8 cellular contexts compared by ENCODE assay signal in the genomic region with DNA sequence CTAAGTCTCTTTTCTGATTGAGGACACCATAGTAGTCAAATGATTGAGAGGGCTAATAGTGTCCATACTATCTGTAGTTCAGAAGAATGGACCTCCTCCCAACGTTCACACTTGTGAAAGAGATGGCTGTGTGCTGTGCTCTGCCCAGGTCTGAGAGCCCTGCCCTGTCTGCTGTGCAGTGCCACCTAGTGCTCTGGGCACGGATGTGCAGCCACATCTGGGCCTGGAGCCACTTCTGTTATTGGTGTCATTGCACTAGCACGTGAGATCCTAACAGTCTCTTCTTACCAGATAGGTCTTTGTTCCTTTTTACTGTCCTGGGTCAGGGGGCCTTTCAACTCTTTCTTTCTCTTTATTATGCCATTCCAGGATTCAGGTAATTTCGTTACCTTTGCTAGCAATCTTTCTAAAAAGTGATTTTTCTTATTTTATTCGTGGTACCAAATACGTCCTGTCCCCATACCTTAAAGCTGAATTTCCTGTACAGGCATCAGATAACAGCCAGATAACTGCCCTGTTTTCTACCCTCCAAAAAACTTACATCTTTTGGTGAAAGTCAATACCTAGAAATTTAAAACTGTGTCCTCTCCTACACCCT. TPM values are rescaled to one million over a fixed set of nuclear protein-coding genes. Genes with fewer than 3 reads are reported as not detected.
DNase-seq lines count a peak whose midpoint lies in the region; ATAC-seq, FAIRE-seq and TF ChIP-seq lines count a peak whose summit lies in the region.

No MANE protein-coding gene starts in this region.

- CTCF ChIA-PET in GM12878 (lab: Yijun Ruan, JAX): interaction anchor here (1.0 to 5.9 kb wide), 10 partner anchors 10 to 237 kb away, joined by 3 to 84 read pairs (median 8); a partner anchor contains a TSS

- H3K27me3 ChIP-seq in GM12878 (replicated peaks in 1 of 2; ENCODE audit: control insufficient read depth in 2 of 2, insufficient read depth in 2 of 2, low read length in 1 of 2): no peaks in the 10 kb centered on the region

- H4K20me1 ChIP-seq in GM12878 (ENCODE audit: control insufficient read depth, insufficient read depth): no peaks in the 10 kb centered on the region

- H3K27ac Mint-ChIP-seq in immature natural killer cell: peak overlapping the region in 5 of 6 donors; percentile 62 to 70 (median 65)

- H3K9me3 ChIP-seq in GM12878 (replicated peaks; ENCODE audit: control insufficient read depth, insufficient read depth, low read length): no peaks in the 10 kb centered on the region

- peak; percentile 82 for TF ChIP-seq RAD21 in GM12878 (IDR thresholded peaks at IDR 0.05; ENCODE audit: insufficient read depth, low read depth, low read length)

- TF ChIP-seq CTCF in GM12865 (IDR thresholded peaks at IDR 0.05; ENCODE audit: insufficient read depth, low read depth, low read length, missing control alignments) (peak; percentile 98), GM12878 (IDR thresholded peaks at IDR 0.05 in 2 of 3, conservative IDR thresholded peaks at IDR 0.05 in 1 of 3; ENCODE audit: control insufficient read depth in 2 of 3, extremely low read depth in 1 of 3, insufficient read depth in 1 of 3, low read depth in 3 of 3, low read length in 3 of 3) (peak; percentile 97 to 99 (median 99); a peak in 5 of 6 replicates)

- 51% methylated on average over 6 of the region's 6 CpGs for WGBS in GM12878 (ENCODE audit: insufficient coverage, insufficient replicate concordance, low lambda C conversion rate, missing lambda C conversion rate)

- SMC1A ChIA-PET in GM12878 (lab: Charles Lee; ENCODE audit: uncharacterized antibody, unreplicated experiment): interaction anchor here (0.7 to 4.7 kb wide), 6 partner anchors 19 to 229 kb away, joined by 3 to 55 read pairs (median 6); a partner anchor contains a TSS

- H3K4me1 ChIP-seq in GM12878 (ENCODE audit: control insufficient read depth, insufficient read depth, low read length): no peaks in the 10 kb centered on the region; the same call in 1 of the 2 replicates

- H3K4me2 ChIP-seq in GM12878 (ENCODE audit: control insufficient read depth, insufficient read depth): no peak overlapping the region

- H3K79me2 ChIP-seq in GM12878 (ENCODE audit: control insufficient read depth, insufficient read depth, low read length): no peaks in the 10 kb centered on the region

- in situ Hi-C loops in GM12878 (cut with MboI): loop anchor here (5.0 kb wide), 1 partner anchor 72 kb away; a partner anchor contains a TSS

- peak; percentile 88 for DNase-seq in GM12865 (ENCODE audit: low read depth)
- peak; percentile 80 for DNase-seq in NCI-H2107 (lab: John Stamatoyannopoulos, UW)
- DNase-seq in GM12878 (ENCODE audit: low read depth, low spot score): peak; percentile 48
- DNase-seq in immature natural killer cell: peak; percentile 64 to 69 (median 66)
- peak; percentile 47 to 72 for DNase-seq in stimulated activated CD4-positive, alpha-beta T cell treated with anti-CD3 and anti-CD28 coated beads, Interleukin-12 subunit alpha, Interleukin-12 subunit beta, amount 100 ng/mL, for 24 hours (ENCODE audit: low read depth in 2 of 2)

- no peak for TF ChIP-seq EP300 in GM12878 (IDR thresholded peaks at IDR 0.05; ENCODE audit: borderline replicate concordance in 1 of 2, control insufficient read depth in 1 of 2, low read depth in 2 of 2, low read length in 2 of 2)

- no peaks in the 10 kb centered on the region for H3K9me3 Mint-ChIP-seq in immature natural killer cell

- H3K36me3 ChIP-seq in GM12878 (ENCODE audit: control insufficient read depth in 2 of 2, insufficient read depth in 2 of 2, low read length in 1 of 2): peaks cover 15 to 51% of the 10 kb centered on the region in 2 experiments

- peaks cover 0 to 2% (median 2%) of the 10 kb centered on the region in 3 donors for H3K27me3 Mint-ChIP-seq in immature natural killer cell (ENCODE audit: low read depth in 3 of 3)

- no peak overlapping the region for H2AFZ ChIP-seq in GM12878 (ENCODE audit: control insufficient read depth, low read depth, low read length)

- peaks cover 36 to 60% (median 44%) of the 10 kb centered on the region in 3 donors for H3K36me3 Mint-ChIP-seq in immature natural killer cell

- TF ChIP-seq POLR2A in GM12878 (IDR thresholded peaks at IDR 0.05; ENCODE audit: low read depth, low read length): no peak

- H3K4me3 ChIP-seq in GM12865 (ENCODE audit: low read depth, low read length): no peak overlapping the region
- H3K4me3 ChIP-seq in GM12878: no peak overlapping the region

- POLR2A ChIA-PET in GM12878 (lab: Charles Lee): interaction anchor here (2.0 kb wide), 1 partner anchor 18 kb away, joined by 6 read pairs; no protein-coding TSS in a partner anchor

- intact Hi-C loops in GM12878 (cut with micrococcal nuclease; ENCODE audit: unreplicated experiment): loop anchor here (1.0 to 5.0 kb wide), 4 partner anchors 21 to 237 kb away; a partner anchor contains a TSS

- RAD21 ChIA-PET in GM12878 (lab: Charles Lee; ENCODE audit: unreplicated experiment): interaction anchor here (1.3 to 1.4 kb wide), 4 partner anchors 19 to 30 kb away, joined by 4 to 6 read pairs (median 4); no protein-coding TSS in a partner anchor

- H3K4me1 Mint-ChIP-seq in immature natural killer cell: peaks cover 6 to 7% of the 10 kb centered on the region in 2 donors

- no peak overlapping the region for H3K4me3 Mint-ChIP-seq in immature natural killer cell

- BruUV-seq in GM12878 (replicated peaks; lab: Mats Ljungman, UMichigan): no TSS peak

- no peak overlapping the region for H3K9ac ChIP-seq in GM12878 (ENCODE audit: control insufficient read depth, insufficient read depth, low read length)

- peak; percentile 83 for ATAC-seq in HG02981 (IDR thresholded peaks at IDR 0.05; ENCODE audit: unreplicated experiment)
- peak; percentile 100 for ATAC-seq in GM12878
- ATAC-seq in HG02938 (IDR thresholded peaks at IDR 0.05; ENCODE audit: unreplicated experiment): no peak

- H3K27ac ChIP-seq in GM12878 (ENCODE audit: control insufficient read depth, insufficient read depth): no peak overlapping the region

- FAIRE-seq in TTC549 (lab: Jason Lieb, UNC): peak; percentile 89
- peak; percentile 90 for FAIRE-seq in GM12878 (lab: Jason Lieb, UNC)

TF ChIP-seq in GM12878, 131 proteins besides CTCF, POLR2A, EP300 and RAD21 (continues in another document):
- TF ChIP-seq ZBED1 (IDR thresholded peaks at IDR 0.05; ENCODE audit: borderline replicate concordance) (no peak), ZNF384 (IDR thresholded peaks at IDR 0.05; ENCODE audit: borderline replicate concordance, low read depth, low read length) (0 out of 2 replicates have a peak, but pooled peaks have one; percentile 2), CREB1 (IDR thresholded peaks at IDR 0.05; ENCODE audit: low read depth) (no peak), RB1 (IDR thresholded peaks at IDR 0.05; ENCODE audit: borderline replicate concordance) (peak; percentile 50; the same call in 1 of the 2 replicates)

RNA-seq across cellular contexts. Expression of a gene that starts 21.7 kb away (rescaled TPM):
- total RNA-seq in GM12878 (2013; cell fraction: nucleolus; rRNA removed): 258 and 277 TPM in 2 replicates
- total RNA-seq in GM12878 (2014; rRNA removed): 32.7 and 36.1 TPM in 2 replicates
- 25.0 and 25.2 TPM in 2 replicates for total RNA-seq in GM12878 (2014; rRNA removed; fragmentation: Illumina TruSeq; extraction: Trizol)
- total RNA-seq in GM12878 (2021): 44.0 and 48.3 TPM in 2 replicates
- polyA plus RNA-seq in GM12878 (2011; ENCODE audit: low read depth): 30.4 TPM
- 78.6 and 87.4 TPM in 2 replicates for polyA plus RNA-seq in GM12878 (2011; rRNA removed)
- polyA plus RNA-seq in GM12878 (2011; cell fraction: cytosol; rRNA removed): 67.3 and 91.7 TPM in 2 replicates
- 426 and 653 TPM in 2 replicates for polyA plus RNA-seq in GM12878 (2011; cell fraction: nucleus; rRNA removed)
- polyA plus RNA-seq in GM12878 (2012): 37.9 and 51.2 TPM in 2 replicates
- polyA plus RNA-seq in GM12878 (2014; fragmentation: Illumina TruSeq; extraction: Trizol): 36.3 and 37.1 TPM in 2 replicates
- 10 to 100 TPM; 12.6 to 14.0 TPM for polyA plus RNA-seq in GM12878 (2014; fragmentation: Nextera tagmentation; extraction: Ambion mirVana)
- 31.3 and 32.3 TPM in 2 replicates for polyA plus RNA-seq in GM12878 (2014; rRNA removed)
- 10 to 100 TPM; 28.2 to 30.4 TPM for polyA plus RNA-seq in GM12878 (2016; fragmentation: Nextera tagmentation; extraction: Ambion mirVana)
- 74.4 and 79.5 TPM in 2 replicates for polyA minus RNA-seq in GM12878 (2011; rRNA and poly(A)+ RNA removed)
- 19.5 and 25.3 TPM in 2 replicates for polyA minus RNA-seq in GM12878 (2011; cell fraction: cytosol; rRNA and poly(A)+ RNA removed)
- 94.9 and 97.4 TPM in 2 replicates for polyA minus RNA-seq in GM12878 (2011; cell fraction: nucleus; rRNA and poly(A)+ RNA removed)
- 10 to 100 TPM in 1 of 3 donors, 1 to 10 TPM in 2; 7.5 to 14.5 (median 7.9) TPM for polyA plus RNA-seq in immature natural killer cell

RNA-seq across cellular contexts. Expression of a gene that starts 25.7 kb away (rescaled TPM):
- 4.3 and 4.5 TPM in 2 replicates for total RNA-seq in GM12878 (2013; cell fraction: nucleolus; rRNA removed)
- total RNA-seq in GM12878 (2014; rRNA removed) (9.4 and 12.4 TPM in 2 replicates), GM12878 (2014; rRNA removed; fragmentation: Illumina TruSeq; extraction: Trizol) (8.8 and 9.3 TPM in 2 replicates), GM12878 (2021) (11.4 and 11.9 TPM in 2 replicates)
- polyA plus RNA-seq in GM12878 (2011; ENCODE audit: low read depth): 3.9 TPM
- polyA plus RNA-seq in GM12878 (2011; rRNA removed) (2.5 and 4.6 TPM in 2 replicates), GM12878 (2014; fragmentation: Illumina TruSeq; extraction: Trizol) (8.2 and 10.8 TPM in 2 replicates), GM12878 (2014; fragmentation: Nextera tagmentation; extraction: Ambion mirVana) (1 to 10 TPM; 2.6 to 5.1 TPM), GM12878 (2014; rRNA removed) (15.4 and 18.1 TPM in 2 replicates), GM12878 (2016; fragmentation: Nextera tagmentation; extraction: Ambion mirVana) (1 to 10 TPM; 7.2 to 7.8 TPM), immature natural killer cell (10 to 100 TPM; 38.3 to 89.0 (median 54.3) TPM)
- polyA plus RNA-seq in GM12878 (2011; cell fraction: cytosol; rRNA removed): 5.6 and 5.9 TPM in 2 replicates
- 53.6 and 57.2 TPM in 2 replicates for polyA plus RNA-seq in GM12878 (2011; cell fraction: nucleus; rRNA removed)
- 8.0 and 10.8 TPM in 2 replicates for polyA plus RNA-seq in GM12878 (2012)
- polyA minus RNA-seq in GM12878 (2011; rRNA and poly(A)+ RNA removed): 2.2 TPM in 2 replicates
- 1.3 and 1.6 TPM in 2 replicates for polyA minus RNA-seq in GM12878 (2011; cell fraction: cytosol; rRNA and poly(A)+ RNA removed)
- polyA minus RNA-seq in GM12878 (2011; cell fraction: nucleus; rRNA and poly(A)+ RNA removed): 3.6 and 7.3 TPM in 2 replicates
